19 cellular contexts compared by ENCODE assay signal in genomic region chr5:11596185-11596584, GRCh38.
A peak's percentile ranks its signal among the peaks of the same experiment; 100 is the strongest.
DNase-seq lines count a peak whose midpoint lies in the region; ATAC-seq lines count a peak whose summit lies in the region.
"Had no signal": no experiment of that assay in that cellular context is flagged by ENCODE, and none has a peak within 500 bp of the region (broad histone marks: within the 10 kb centered on the region; RNA-seq: fewer than 3 reads in every experiment).

No MANE protein-coding gene starts in this region.

- no peaks in the 10 kb centered on the region for H3K27me3 Mint-ChIP-seq in activated CD8-positive, alpha-beta T cell treated with anti-CD3 and anti-CD28 coated beads, Interleukin-2, amount 10 ng/mL, durations not matched to agents 7 days and 5 days (ENCODE audit: low read depth)
- H3K27me3 Mint-ChIP-seq: B cell; stimulated activated memory B cell treated with anti-CD40 and anti-IgM and Interleukin-4, amounts not matched to agents 10 μg/mL and 1 μg/mL and 100 μg/mL, for 72 hours had no signal

- CTCF ChIA-PET in activated CD8-positive, alpha-beta T cell treated with anti-CD3 and anti-CD28 coated beads, Interleukin-2, amount 10 ng/mL, durations not matched to agents 7 days and 5 days (lab: Charles Lee): no interaction called here

- H3K4me3 Mint-ChIP-seq in activated CD8-positive, alpha-beta T cell treated with anti-CD3 and anti-CD28 coated beads, Interleukin-2, amount 10 ng/mL, durations not matched to agents 7 days and 5 days: no peak overlapping the region
- H3K4me3 Mint-ChIP-seq: B cell; immature natural killer cell; stimulated activated memory B cell treated with anti-CD40 and anti-IgM and Interleukin-4, amounts not matched to agents 10 μg/mL and 1 μg/mL and 100 μg/mL, for 72 hours had no signal

- ATAC-seq in HG02798 (IDR thresholded peaks at IDR 0.05; ENCODE audit: poor library complexity, unreplicated experiment): no peak
- no peak for ATAC-seq in activated CD8-positive, alpha-beta T cell treated with anti-CD3 and anti-CD28 coated beads, Interleukin-2, amount 10 ng/mL, durations not matched to agents 7 days and 5 days
- no peak for ATAC-seq in HG03457 (IDR thresholded peaks at IDR 0.05; ENCODE audit: unreplicated experiment)
- ATAC-seq: stimulated activated memory B cell treated with anti-CD40 and anti-IgM and Interleukin-4, amounts not matched to agents 10 μg/mL and 1 μg/mL and 100 μg/mL, for 72 hours had no signal

- no peaks in the 10 kb centered on the region for H3K4me1 Mint-ChIP-seq in activated CD8-positive, alpha-beta T cell treated with anti-CD3 and anti-CD28 coated beads, Interleukin-2, amount 10 ng/mL, durations not matched to agents 7 days and 5 days (ENCODE audit: low read depth)
- H3K4me1 Mint-ChIP-seq: B cell; immature natural killer cell; stimulated activated memory B cell treated with anti-CD40 and anti-IgM and Interleukin-4, amounts not matched to agents 10 μg/mL and 1 μg/mL and 100 μg/mL, for 72 hours had no signal

- DNase-seq in G401 (ENCODE audit: low spot score) (peak; percentile 22), NCI-H526 (lab: John Stamatoyannopoulos, UW) (peak; percentile 31 to 41), pons (ENCODE audit: low spot score) (peak; percentile 73)
- DNase-seq in activated CD8-positive, alpha-beta T cell treated with anti-CD3 and anti-CD28 coated beads, Interleukin-2, amount 10 ng/mL, durations not matched to agents 7 days and 5 days: no peak
- DNase-seq: activated CD4-positive, alpha-beta T cell treated with anti-CD3 and anti-CD28 coated beads for 48 hours; activated effector memory CD4-positive, alpha-beta T cell treated with anti-CD3 and anti-CD28 coated beads, Interleukin-2, amount 50 U/mL, for 16 hours; adrenal gland; GM23248; immature natural killer cell; lower lobe of right lung; NCI-H1694; sigmoid colon; SW 1271; tibial artery had no signal

- no peak overlapping the region for H3K27ac Mint-ChIP-seq in activated CD8-positive, alpha-beta T cell treated with anti-CD3 and anti-CD28 coated beads, Interleukin-2, amount 10 ng/mL, durations not matched to agents 7 days and 5 days
- H3K27ac Mint-ChIP-seq: B cell; immature natural killer cell; stimulated activated memory B cell treated with anti-CD40 and anti-IgM and Interleukin-4, amounts not matched to agents 10 μg/mL and 1 μg/mL and 100 μg/mL, for 72 hours had no signal

- peaks cover 6% of the 10 kb centered on the region for H3K9me3 Mint-ChIP-seq in activated CD8-positive, alpha-beta T cell treated with anti-CD3 and anti-CD28 coated beads, Interleukin-2, amount 10 ng/mL, durations not matched to agents 7 days and 5 days (ENCODE audit: insufficient read depth)

- in situ Hi-C loops in G401 (cut with HindIII; ENCODE audit: low sequenced_read_pairs): no loop called here

- POLR2A ChIA-PET in activated CD8-positive, alpha-beta T cell treated with anti-CD3 and anti-CD28 coated beads, Interleukin-2, amount 10 ng/mL, durations not matched to agents 7 days and 5 days (lab: Charles Lee): no interaction called here

- peak overlapping the region; percentile 81 for H3K27ac ChIP-seq in cingulate gyrus (ENCODE audit: low read depth, low read length)
- H3K27ac ChIP-seq: adrenal gland, GM23248, lower lobe of right lung, sigmoid colon, tibial artery had no signal

- H3K36me3 Mint-ChIP-seq in activated CD8-positive, alpha-beta T cell treated with anti-CD3 and anti-CD28 coated beads, Interleukin-2, amount 10 ng/mL, durations not matched to agents 7 days and 5 days (ENCODE audit: low read depth): no peaks in the 10 kb centered on the region
- H3K36me3 Mint-ChIP-seq: stimulated activated memory B cell treated with anti-CD40 and anti-IgM and Interleukin-4, amounts not matched to agents 10 μg/mL and 1 μg/mL and 100 μg/mL, for 72 hours had no signal
